8 cellular contexts compared by ENCODE assay signal in the genomic region with DNA sequence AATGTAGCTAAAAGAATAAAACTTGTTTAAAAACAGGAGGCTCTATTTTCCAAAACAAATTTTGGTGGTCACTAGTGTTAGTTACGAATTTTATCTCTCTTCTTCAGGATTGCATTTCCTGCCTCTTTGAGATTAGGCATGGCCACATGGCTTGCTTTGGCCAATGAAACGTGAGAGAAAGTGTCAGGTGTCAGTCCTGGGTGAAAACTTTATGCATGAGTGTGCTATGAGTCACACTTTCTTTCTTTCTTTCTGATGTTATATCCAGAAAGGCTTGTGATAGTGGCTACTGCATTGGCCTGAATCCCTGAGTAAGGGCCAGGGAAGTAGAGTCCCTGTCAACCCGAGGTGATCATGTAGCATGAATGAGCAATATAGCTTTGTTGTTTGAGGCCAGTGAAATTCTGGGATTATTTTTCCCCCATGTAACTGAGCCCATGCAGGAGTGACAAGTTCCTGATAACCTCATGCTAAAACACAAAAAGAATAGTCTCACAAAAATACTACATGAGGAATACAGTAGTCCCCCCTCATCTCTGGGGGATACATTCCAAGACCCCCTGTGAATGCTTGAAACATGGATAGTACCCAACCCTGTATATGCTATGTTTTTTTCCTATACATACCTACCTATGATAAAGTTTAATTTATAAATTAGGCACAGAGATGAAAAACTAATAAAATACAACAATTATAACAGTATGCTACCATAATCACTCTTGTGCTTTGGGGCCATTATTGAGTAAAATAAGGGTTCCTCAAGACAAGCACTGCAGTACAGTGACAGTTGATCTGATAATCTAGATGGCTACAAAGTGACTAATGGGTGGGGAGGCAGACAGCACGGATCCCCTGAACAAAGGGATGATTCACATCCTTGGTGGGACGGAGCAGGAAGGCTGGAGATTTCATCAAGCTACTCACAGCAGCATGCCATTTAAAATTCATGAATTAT.
DNase-seq lines count a peak whose midpoint lies in the region; ATAC-seq and TF ChIP-seq lines count a peak whose summit lies in the region.

No MANE protein-coding gene starts in this region.

- ATAC-seq in GM21381 (IDR thresholded peaks at IDR 0.05; ENCODE audit: unreplicated experiment): peak; percentile 64

- peaks cover 22% of the 10 kb centered on the region for H3K4me1 Mint-ChIP-seq in Calu3 (ENCODE audit: low read depth, unreplicated experiment)
- H3K4me1 Mint-ChIP-seq in activated CD4-positive, alpha-beta memory T cell treated with anti-CD3 and anti-CD28 coated beads for 36 hours (ENCODE audit: low read depth): peaks cover 21% of the 10 kb centered on the region

- no peaks in the 10 kb centered on the region for H3K27me3 Mint-ChIP-seq in Calu3 (ENCODE audit: unreplicated experiment)
- no peaks in the 10 kb centered on the region for H3K27me3 Mint-ChIP-seq in activated CD4-positive, alpha-beta memory T cell treated with anti-CD3 and anti-CD28 coated beads for 36 hours

- no peak overlapping the region for H3K4me3 ChIP-seq in transverse colon

- no peak for TF ChIP-seq EP300 in transverse colon (IDR thresholded peaks at IDR 0.05; ENCODE audit: low read depth)

- in situ Hi-C loops in transverse colon (cut with MboI; ENCODE audit: low pct_ligation_motif_present in 1 of 4, low pct_unique_long_range_greater_than_20kb in 1 of 4, low sequenced_read_pairs in 3 of 4): no loop called here

- no peaks in the 10 kb centered on the region for H3K27me3 ChIP-seq in transverse colon

- H3K27ac ChIP-seq in transverse colon: no peak overlapping the region

- no peak for TF ChIP-seq POLR2A in transverse colon (IDR thresholded peaks at IDR 0.05)

- peaks cover 3% of the 10 kb centered on the region for H3K9me3 Mint-ChIP-seq in Calu3 (ENCODE audit: low read depth, unreplicated experiment)
- H3K9me3 Mint-ChIP-seq in activated CD4-positive, alpha-beta memory T cell treated with anti-CD3 and anti-CD28 coated beads for 36 hours: no peaks in the 10 kb centered on the region

- no peak overlapping the region for H3K4me3 Mint-ChIP-seq in Calu3 (ENCODE audit: low read depth, unreplicated experiment)
- no peak overlapping the region for H3K4me3 Mint-ChIP-seq in activated CD4-positive, alpha-beta memory T cell treated with anti-CD3 and anti-CD28 coated beads for 36 hours

- BruUV-seq in Calu3 (replicated peaks; lab: Mats Ljungman, UMichigan): no TSS peak

- TF ChIP-seq CTCF in Calu3 (IDR thresholded peaks at IDR 0.05; ENCODE audit: unreplicated experiment) (no peak), transverse colon (IDR thresholded peaks at IDR 0.05) (no peak)

- WGBS in transverse colon (ENCODE audit: low coverage in 1 of 2), 2 donors: 65 to 79% methylated on average over 4 to 5 of the region's 5 CpGs

- CTCF ChIA-PET in Calu3 (lab: Charles Lee): no interaction called here
- CTCF ChIA-PET in activated CD4-positive, alpha-beta memory T cell treated with anti-CD3 and anti-CD28 coated beads for 36 hours (lab: Charles Lee): interaction anchor here (0.7 kb wide), 1 partner anchor 11 kb away, joined by 3 read pairs; no protein-coding TSS in a partner anchor

- H3K4me1 ChIP-seq in transverse colon: peaks cover 0 to 9% (median 1%) of the 10 kb centered on the region in 4 donors

- H3K27ac Mint-ChIP-seq in Calu3 (ENCODE audit: unreplicated experiment): peak overlapping the region; percentile 85
- H3K27ac Mint-ChIP-seq in activated CD4-positive, alpha-beta memory T cell treated with anti-CD3 and anti-CD28 coated beads for 36 hours: peak overlapping the region; percentile 40

- H3K9me3 ChIP-seq in transverse colon: no peaks in the 10 kb centered on the region

- intact Hi-C loops in Calu3 (cut with micrococcal nuclease; ENCODE audit: unreplicated experiment) (no loop called here), transverse colon (cut with DNase I; ENCODE audit: low total_unique reads) (no loop called here)
- intact Hi-C loops in activated CD4-positive, alpha-beta memory T cell treated with anti-CD3 and anti-CD28 coated beads for 36 hours (cut with micrococcal nuclease): loop anchor here (2.0 kb wide), 1 partner anchor 73 kb away; no protein-coding TSS in a partner anchor

- DNase-seq in Calu3 (peak; percentile 75), HPDE6-E6E7 (ENCODE audit: extremely low spot score) (peak; percentile 76), iris pigment epithelial cell (ENCODE audit: low read depth) (peak; percentile 96), NCI-H1436 treated with DMSO at 0.1 percent for 48 hours (lab: John Stamatoyannopoulos, UW) (no peak), transverse colon (no peak), mucosa of gallbladder (ENCODE audit: low spot score) (no peak)
- peak; percentile 68 for DNase-seq in activated CD4-positive, alpha-beta memory T cell treated with anti-CD3 and anti-CD28 coated beads for 36 hours

- H3K36me3 Mint-ChIP-seq in Calu3 (ENCODE audit: insufficient read depth, unreplicated experiment): no peaks in the 10 kb centered on the region
- no peaks in the 10 kb centered on the region for H3K36me3 Mint-ChIP-seq in activated CD4-positive, alpha-beta memory T cell treated with anti-CD3 and anti-CD28 coated beads for 36 hours

- H3K36me3 ChIP-seq in transverse colon: no peaks in the 10 kb centered on the region

- POLR2A ChIA-PET in activated CD4-positive, alpha-beta memory T cell treated with anti-CD3 and anti-CD28 coated beads for 36 hours (lab: Charles Lee): no interaction called here

Comparison
In these comparisons a context has a peak if more than half of its experiments do, and no peak if none do; other contexts are left out.
1. DNase-seq: peak in Calu3 (single experiment), HPDE6-E6E7 (single experiment), activated CD4-positive, alpha-beta memory T cell treated with anti-CD3 and anti-CD28 coated beads for 36 hours (single experiment) and iris pigment epithelial cell (single experiment); none in NCI-H1436 treated with DMSO at 0.1 percent for 48 hours (single experiment), transverse colon (single experiment) and mucosa of gallbladder (single experiment).